25 cellular contexts compared by ENCODE assay signal in the genomic region with DNA sequence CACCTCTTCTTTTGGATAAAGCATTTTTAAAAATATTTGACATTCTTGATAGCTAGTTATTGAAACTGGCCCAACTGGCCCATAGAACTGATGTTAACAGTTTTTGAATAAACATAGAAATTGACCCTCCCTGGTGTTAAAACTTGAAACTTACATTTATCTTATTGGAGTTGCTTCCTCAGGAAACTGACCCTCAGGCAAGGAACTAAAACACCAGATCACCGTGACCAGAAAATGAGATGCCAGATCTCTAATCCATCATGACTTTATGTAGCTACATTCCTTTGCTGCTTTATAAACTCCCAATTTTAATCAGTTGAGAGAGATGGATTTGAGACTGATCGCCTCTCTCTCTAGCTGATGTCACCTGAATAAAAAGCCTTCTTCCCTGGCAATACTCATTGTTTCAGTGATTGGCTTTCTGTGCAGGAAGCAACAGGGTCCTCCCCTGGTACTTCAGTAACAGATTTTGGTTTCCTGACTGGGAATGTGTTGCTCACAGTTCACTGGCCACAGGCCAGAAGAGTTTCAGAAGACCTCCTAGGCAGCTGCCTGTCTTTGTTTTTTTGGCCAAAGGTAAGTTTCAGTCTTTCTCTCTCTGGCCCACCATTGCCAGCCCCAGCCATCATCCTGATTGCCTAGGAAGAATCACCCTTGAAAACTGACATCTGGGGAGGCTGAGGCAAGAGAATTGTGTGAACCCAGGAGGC.
DNase-seq lines count a peak whose midpoint lies in the region; ATAC-seq lines count a peak whose summit lies in the region.
"Had no signal": no experiment of that assay in that cellular context is flagged by ENCODE, and none has a peak within 500 bp of the region (broad histone marks: within the 10 kb centered on the region; RNA-seq: fewer than 3 reads in every experiment).

No MANE protein-coding gene starts in this region.

- no peak overlapping the region for H3K4me3 Mint-ChIP-seq in activated naive CD4-positive, alpha-beta T cell treated with anti-CD3 and anti-CD28 coated beads for 36 hours
- H3K4me3 Mint-ChIP-seq: activated CD4-positive, alpha-beta memory T cell treated with anti-CD3 and anti-CD28 coated beads, Interleukin-2, amount 10 ng/mL, durations not matched to agents 7 days and 5 days; activated naive CD8-positive, alpha-beta T cell; activated T-cell treated with anti-CD3 and anti-CD28 coated beads, Interleukin-2, amount 50 U/mL, for 4 hours; brain; CD4-positive, alpha-beta T cell; T-helper 1 cell treated with Interleukin-12 subunit alpha and Interleukin-12 subunit beta and Interleukin-4 antibody, amounts not matched to agents 30 μg/mL and 1 μg/mL, for 36 hours had no signal

- DNase-seq in HT1080 (ENCODE audit: low read depth), result peak; percentile 30
- no peak for DNase-seq in activated naive CD4-positive, alpha-beta T cell treated with anti-CD3 and anti-CD28 coated beads for 36 hours
- no peak for DNase-seq in NCI-H1930 (lab: John Stamatoyannopoulos, UW)
- DNase-seq in G401 (ENCODE audit: low spot score), result no peak
- no peak for DNase-seq in activated CD4-positive, CD25-positive, alpha-beta regulatory T cell (lab: John Stamatoyannopoulos, UW)
- DNase-seq: ACHN; activated CD4-positive, alpha-beta memory T cell treated with anti-CD3 and anti-CD28 coated beads, Interleukin-2, amount 10 ng/mL, durations not matched to agents 7 days and 5 days; activated T-cell treated with anti-CD3 and anti-CD28 coated beads, Interleukin-2, amount 50 U/mL, for 4 hours; CD4-positive, alpha-beta T cell; DMS79 treated with DMSO at 0.1 percent for 48 hours; foreskin fibroblast; MG63; NCI-H2029 treated with DMSO at 0.1 percent for 48 hours; NCI-H510A; nucleus accumbens; SIG-M5; stimulated activated CD4-positive, alpha-beta T cell treated with anti-CD3 and anti-CD28 coated beads, Interleukin-2, amount 100 ng/mL, for 24 hours; WERI-Rb-1 had no signal

- in situ Hi-C loops in G401 (cut with HindIII; ENCODE audit: low sequenced_read_pairs), result no loop called here

- H3K4me1 Mint-ChIP-seq in activated naive CD4-positive, alpha-beta T cell treated with anti-CD3 and anti-CD28 coated beads for 36 hours (ENCODE audit: low read depth), result no peaks in the 10 kb centered on the region
- H3K4me1 Mint-ChIP-seq: activated CD4-positive, alpha-beta memory T cell treated with anti-CD3 and anti-CD28 coated beads, Interleukin-2, amount 10 ng/mL, durations not matched to agents 7 days and 5 days; brain had no signal

- H3K36me3 Mint-ChIP-seq in activated naive CD4-positive, alpha-beta T cell treated with anti-CD3 and anti-CD28 coated beads for 36 hours (ENCODE audit: low read depth), result no peaks in the 10 kb centered on the region
- H3K36me3 Mint-ChIP-seq: activated naive CD8-positive, alpha-beta T cell; brain had no signal

- ATAC-seq in GM18502 (IDR thresholded peaks at IDR 0.05; ENCODE audit: poor library complexity, unreplicated experiment) (peak; percentile 59), GM21367 (IDR thresholded peaks at IDR 0.05; ENCODE audit: unreplicated experiment) (peak; percentile 61), HG02763 (IDR thresholded peaks at IDR 0.05; ENCODE audit: unreplicated experiment) (peak; percentile 41)
- ATAC-seq: activated T-cell treated with anti-CD3 and anti-CD28 coated beads, Interleukin-2, amount 50 U/mL, for 4 hours; HepG2 had no signal

- H3K27ac Mint-ChIP-seq in activated naive CD4-positive, alpha-beta T cell treated with anti-CD3 and anti-CD28 coated beads for 36 hours, result no peak overlapping the region
- H3K27ac Mint-ChIP-seq: activated CD4-positive, alpha-beta memory T cell treated with anti-CD3 and anti-CD28 coated beads, Interleukin-2, amount 10 ng/mL, durations not matched to agents 7 days and 5 days; activated naive CD8-positive, alpha-beta T cell; brain; CD4-positive, alpha-beta T cell; T-helper 1 cell treated with Interleukin-12 subunit alpha and Interleukin-12 subunit beta and Interleukin-4 antibody, amounts not matched to agents 30 μg/mL and 1 μg/mL, for 36 hours had no signal

- CTCF ChIA-PET in activated naive CD4-positive, alpha-beta T cell treated with anti-CD3 and anti-CD28 coated beads for 36 hours (lab: Charles Lee), result no interaction called here

- H3K9me3 Mint-ChIP-seq in activated naive CD4-positive, alpha-beta T cell treated with anti-CD3 and anti-CD28 coated beads for 36 hours, result no peaks in the 10 kb centered on the region
- H3K9me3 Mint-ChIP-seq: activated CD4-positive, alpha-beta memory T cell treated with anti-CD3 and anti-CD28 coated beads, Interleukin-2, amount 10 ng/mL, durations not matched to agents 7 days and 5 days; activated T-cell treated with anti-CD3 and anti-CD28 coated beads, Interleukin-2, amount 50 U/mL, for 4 hours; CD4-positive, alpha-beta T cell; T-helper 1 cell treated with Interleukin-12 subunit alpha and Interleukin-12 subunit beta and Interleukin-4 antibody, amounts not matched to agents 30 μg/mL and 1 μg/mL, for 36 hours had no signal

- H3K27me3 Mint-ChIP-seq in activated naive CD4-positive, alpha-beta T cell treated with anti-CD3 and anti-CD28 coated beads for 36 hours (ENCODE audit: low read depth), result peaks cover 4% of the 10 kb centered on the region
- H3K27me3 Mint-ChIP-seq: activated CD4-positive, alpha-beta memory T cell treated with anti-CD3 and anti-CD28 coated beads, Interleukin-2, amount 10 ng/mL, durations not matched to agents 7 days and 5 days; brain had no signal

- intact Hi-C loops in activated naive CD4-positive, alpha-beta T cell treated with anti-CD3 and anti-CD28 coated beads for 36 hours (cut with micrococcal nuclease), result no loop called here
